In the genomic region with DNA sequence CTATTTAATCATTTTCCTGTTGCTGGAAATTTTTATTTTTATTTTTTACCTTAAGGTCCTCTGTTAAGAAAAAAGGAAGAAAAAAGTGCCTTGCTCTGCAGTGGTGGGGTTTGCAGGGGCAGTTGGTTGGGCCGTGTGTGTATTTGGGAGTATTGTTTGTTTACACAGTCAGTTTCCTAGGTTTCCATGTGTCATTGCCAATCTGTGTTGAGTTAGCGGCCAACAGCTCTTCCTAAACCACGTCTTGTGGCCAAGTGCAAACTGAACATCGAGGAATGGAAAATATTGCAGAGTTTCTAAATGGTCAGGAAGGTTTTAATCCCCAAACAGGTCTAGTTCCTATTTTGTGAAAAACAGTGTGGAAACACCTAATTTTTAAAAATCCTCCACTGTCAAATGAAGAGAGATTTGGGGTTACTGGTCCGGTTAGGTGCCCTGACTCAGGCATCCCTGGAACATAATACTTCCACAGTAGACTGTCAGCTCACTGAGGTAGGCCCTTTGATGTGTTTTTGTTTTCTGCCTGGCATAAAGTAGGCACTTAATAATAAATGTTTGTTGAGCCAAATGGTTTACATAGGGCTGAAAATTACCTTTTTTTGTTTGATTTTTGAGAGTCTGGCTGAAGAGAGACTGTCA, we compare ENCODE assay signal across 1 cellular context.
TF ChIP-seq lines count a peak whose summit lies in the region.

No MANE protein-coding gene starts in this region.

TF ChIP-seq in HepG2, 621 proteins besides CTCF, POLR2A, EP300 and RAD21:
- TF ChIP-seq BCL6 (CRISPR knock-in tag; IDR thresholded peaks at IDR 0.05), result peak; percentile 39; the same call in 1 of the 2 replicates
- no peak for TF ChIP-seq TAF15 (IDR thresholded peaks at IDR 0.05; ENCODE audit: low read depth, low read length, poor library complexity, severe bottlenecking)
TF ChIP-seq in HepG2: peak in this region for 1.
